1 cellular context compared by ENCODE assay signal in genomic region chr2:179995735-179996134, GRCh38.
TF ChIP-seq lines count a peak whose summit lies in the region.

No MANE protein-coding gene starts in this region.

TF ChIP-seq in WTC11, 78 proteins besides CTCF, POLR2A, EP300 and RAD21 (continued from another document):
- TF ChIP-seq E2F1 (CRISPR knock-in tag; IDR thresholded peaks at IDR 0.05) (no peak), ZNF512 (CRISPR knock-in tag; IDR thresholded peaks at IDR 0.05; ENCODE audit: borderline replicate concordance) (no peak), ZNF121 (CRISPR knock-in tag; IDR thresholded peaks at IDR 0.05) (no peak), NR3C1 (CRISPR knock-in tag; conservative IDR thresholded peaks at IDR 0.05; ENCODE audit: low read depth) (no peak), AFF4 (CRISPR knock-in tag; IDR thresholded peaks at IDR 0.05; ENCODE audit: borderline replicate concordance) (no peak), NFE2L1 (CRISPR knock-in tag; IDR thresholded peaks at IDR 0.05) (no peak), ZNF281 (CRISPR knock-in tag; IDR thresholded peaks at IDR 0.05) (no peak), GTF2I (CRISPR knock-in tag; conservative IDR thresholded peaks at IDR 0.05) (no peak), ZNF263 (CRISPR knock-in tag; IDR thresholded peaks at IDR 0.05; ENCODE audit: low read depth) (no peak), SOX15 (CRISPR knock-in tag; IDR thresholded peaks at IDR 0.05) (no peak)
